ENCODE assay signal across 15 cellular contexts in genomic region chr1:73930293-73930692, GRCh38.
DNase-seq lines count a peak whose midpoint lies in the region; ATAC-seq and TF ChIP-seq lines count a peak whose summit lies in the region.
"Had no signal": no experiment of that assay in that cellular context is flagged by ENCODE, and none has a peak within 500 bp of the region (broad histone marks: within the 10 kb centered on the region; RNA-seq: fewer than 3 reads in every experiment).

No MANE protein-coding gene starts in this region.

- POLR2A ChIA-PET in WTC11 (lab: Charles Lee) = no interaction called here

- H3K27me3 Mint-ChIP-seq in WTC11 (ENCODE audit: low read depth) = no peaks in the 10 kb centered on the region
- H3K27me3 Mint-ChIP-seq: CD4-positive, alpha-beta memory T cell had no signal

- no peak overlapping the region for H3K27ac Mint-ChIP-seq in WTC11
- H3K27ac Mint-ChIP-seq: CD4-positive, alpha-beta memory T cell had no signal

- TF ChIP-seq CTCF in WTC11 (IDR thresholded peaks at IDR 0.05) = no peak
- no peak for TF ChIP-seq CTCF in GM13976 (IDR thresholded peaks at IDR 0.05; ENCODE audit: borderline replicate concordance, control extremely low read depth, extremely low read depth, insufficient read depth, missing control alignments)

- no peaks in the 10 kb centered on the region for H3K36me3 ChIP-seq in HUES48 (ENCODE audit: control insufficient read depth, insufficient read depth, low read length)
- H3K36me3 ChIP-seq in iPS-18a (ENCODE audit: control insufficient read depth, low read depth, low read length) = no peaks in the 10 kb centered on the region

- H3K4me3 Mint-ChIP-seq in WTC11 = no peak overlapping the region
- H3K4me3 Mint-ChIP-seq: CD4-positive, alpha-beta memory T cell had no signal

- H3K27me3 ChIP-seq in HUES48 (ENCODE audit: control insufficient read depth, insufficient read depth, low read length) = no peaks in the 10 kb centered on the region
- no peaks in the 10 kb centered on the region for H3K27me3 ChIP-seq in iPS-18a (ENCODE audit: control insufficient read depth, insufficient read depth, low read length)

- H3K4me1 Mint-ChIP-seq in WTC11 = peaks cover 9% of the 10 kb centered on the region
- H3K4me1 Mint-ChIP-seq: CD4-positive, alpha-beta memory T cell had no signal

- DNase-seq in WTC11 (ENCODE audit: low spot score) = no peak
- no peak for DNase-seq in anterior cingulate cortex (lab: John Stamatoyannopoulos, UW)
- no peak for DNase-seq in GM13976 (ENCODE audit: low spot score)
- DNase-seq: C1 segment of cervical spinal cord; Calu3; CD4-positive, alpha-beta memory T cell; COR-L47; DMS53; DMS79 treated with DMSO at 0.1 percent for 48 hours; GOT3; H7; HCEC 1CT had no signal

- ATAC-seq in WTC11 (peak; percentile 74), GM19452 (IDR thresholded peaks at IDR 0.05; ENCODE audit: unreplicated experiment) (no peak)

- H3K9me3 ChIP-seq in HUES48 (ENCODE audit: control insufficient read depth, insufficient read depth, low read length) (no peaks in the 10 kb centered on the region), iPS-18a (ENCODE audit: control insufficient read depth, low read depth, low read length) (no peaks in the 10 kb centered on the region)

- in situ Hi-C loops in GM13976 (cut with MboI; ENCODE audit: low sequenced_read_pairs, unreplicated experiment) = no loop called here

- peak overlapping the region; percentile 65 for H3K27ac ChIP-seq in HUES48 (ENCODE audit: low read depth, low read length)
- H3K27ac ChIP-seq in iPS-18a (ENCODE audit: low read length) = no peak overlapping the region

- H3K9ac ChIP-seq in HUES48 (ENCODE audit: low read depth, low read length) (no peak overlapping the region), iPS-18a (ENCODE audit: low read length) (no peak overlapping the region)

- H3K9me3 Mint-ChIP-seq in WTC11 = no peaks in the 10 kb centered on the region

- H3K4me1 ChIP-seq in HUES48 (ENCODE audit: control insufficient read depth, insufficient read depth, low read length) = peaks cover 20% of the 10 kb centered on the region
- H3K4me1 ChIP-seq in iPS-18a (ENCODE audit: control insufficient read depth, low read depth, low read length) = peaks cover 13% of the 10 kb centered on the region

- H3K36me3 Mint-ChIP-seq in WTC11 = no peaks in the 10 kb centered on the region
- H3K36me3 Mint-ChIP-seq: CD4-positive, alpha-beta memory T cell had no signal

- H3K4me3 ChIP-seq in HUES48 (ENCODE audit: low read depth, low read length) (no peak overlapping the region), iPS-18a (ENCODE audit: low read length) (peak overlapping the region; percentile 10)

- CTCF ChIA-PET in WTC11 (lab: Charles Lee) = no interaction called here

TF ChIP-seq in WTC11, 78 proteins besides CTCF, POLR2A, EP300 and RAD21:
- TF ChIP-seq NFE2L1 (CRISPR knock-in tag; IDR thresholded peaks at IDR 0.05) (no peak), JAZF1 (CRISPR knock-in tag; IDR thresholded peaks at IDR 0.05) (no peak), TP53 (CRISPR knock-in tag; IDR thresholded peaks at IDR 0.05) (no peak), RORB (CRISPR knock-in tag; IDR thresholded peaks at IDR 0.05) (no peak), JUN (CRISPR knock-in tag; IDR thresholded peaks at IDR 0.05) (no peak), GRHL2 (CRISPR knock-in tag; IDR thresholded peaks at IDR 0.05; ENCODE audit: insufficient replicate concordance, severe bottlenecking) (no peak), ATF1 (CRISPR knock-in tag; IDR thresholded peaks at IDR 0.05) (no peak), ESRRA (CRISPR knock-in tag; IDR thresholded peaks at IDR 0.05; ENCODE audit: borderline replicate concordance) (no peak), NR1H2 (CRISPR knock-in tag; IDR thresholded peaks at IDR 0.05) (no peak), MAX (CRISPR knock-in tag; IDR thresholded peaks at IDR 0.05) (no peak), ATF3 (CRISPR knock-in tag; conservative IDR thresholded peaks at IDR 0.05) (no peak), CDX4 (CRISPR knock-in tag; IDR thresholded peaks at IDR 0.05; ENCODE audit: borderline replicate concordance) (no peak), IRF2 (CRISPR knock-in tag; IDR thresholded peaks at IDR 0.05; ENCODE audit: borderline replicate concordance, low read depth) (no peak), ARID4B (CRISPR knock-in tag; IDR thresholded peaks at IDR 0.05; ENCODE audit: borderline replicate concordance) (no peak), CREM (CRISPR knock-in tag; IDR thresholded peaks at IDR 0.05) (no peak)
- TF ChIP-seq, protein P1, sequence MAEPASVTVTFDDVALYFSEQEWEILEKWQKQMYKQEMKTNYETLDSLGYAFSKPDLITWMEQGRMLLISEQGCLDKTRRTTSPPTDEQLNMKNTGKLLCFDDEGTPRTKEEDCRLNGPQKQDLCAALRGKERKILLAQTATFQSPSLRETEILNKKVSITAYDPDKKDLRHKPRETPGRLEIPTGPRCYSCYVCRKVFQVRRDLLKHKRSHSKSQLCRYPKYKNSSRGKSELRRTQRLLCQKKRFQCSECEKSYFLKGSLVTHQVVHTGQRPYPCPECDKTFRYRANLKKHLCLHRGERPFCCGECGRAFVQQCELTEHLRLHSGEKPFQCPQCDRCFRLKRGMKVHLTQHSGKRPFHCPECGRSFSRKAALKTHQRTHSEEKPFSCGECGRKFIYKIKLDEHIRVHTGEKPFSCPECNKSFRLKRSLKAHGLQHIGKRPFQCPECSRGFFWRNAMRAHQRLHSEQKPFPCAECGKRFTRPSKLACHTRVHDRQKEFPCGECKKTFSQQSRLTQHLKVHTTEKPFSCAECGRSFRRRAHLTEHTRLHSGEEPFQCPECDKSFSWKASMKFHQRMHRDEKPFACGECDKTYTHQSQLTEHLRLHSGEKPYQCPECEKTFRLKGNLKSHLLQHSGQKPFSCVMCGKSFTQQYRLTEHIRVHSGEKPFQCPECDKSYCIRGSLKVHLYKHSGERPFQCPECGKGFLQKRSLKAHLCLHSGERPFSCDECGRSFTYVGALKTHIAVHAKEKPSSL (CRISPR knock-in tag; conservative IDR thresholded peaks at IDR 0.05) = no peak
- TF ChIP-seq, protein P2, sequence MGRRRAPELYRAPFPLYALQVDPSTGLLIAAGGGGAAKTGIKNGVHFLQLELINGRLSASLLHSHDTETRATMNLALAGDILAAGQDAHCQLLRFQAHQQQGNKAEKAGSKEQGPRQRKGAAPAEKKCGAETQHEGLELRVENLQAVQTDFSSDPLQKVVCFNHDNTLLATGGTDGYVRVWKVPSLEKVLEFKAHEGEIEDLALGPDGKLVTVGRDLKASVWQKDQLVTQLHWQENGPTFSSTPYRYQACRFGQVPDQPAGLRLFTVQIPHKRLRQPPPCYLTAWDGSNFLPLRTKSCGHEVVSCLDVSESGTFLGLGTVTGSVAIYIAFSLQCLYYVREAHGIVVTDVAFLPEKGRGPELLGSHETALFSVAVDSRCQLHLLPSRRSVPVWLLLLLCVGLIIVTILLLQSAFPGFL (CRISPR knock-in tag; IDR thresholded peaks at IDR 0.05; ENCODE audit: borderline replicate concordance) = no peak
